In genomic region chr19:2613507-2614295, GRCh38 we compare ENCODE assay signal across 8 cellular contexts.
DNase-seq lines count a peak whose midpoint lies in the region; ATAC-seq and TF ChIP-seq lines count a peak whose summit lies in the region.

No MANE protein-coding gene starts in this region.

- H3K27ac ChIP-seq in smooth muscle cell (ENCODE audit: low read depth), result no peak overlapping the region

- H3K27me3 ChIP-seq in smooth muscle cell (ENCODE audit: low read depth), result no peaks in the 10 kb centered on the region

- H3K9ac ChIP-seq in smooth muscle cell (ENCODE audit: low read depth), result no peak overlapping the region

- TF ChIP-seq CTCF in GM12865 (IDR thresholded peaks at IDR 0.05; ENCODE audit: insufficient read depth, low read depth, low read length, missing control alignments), result peak; percentile 92
- peak; percentile 88 for TF ChIP-seq CTCF in smooth muscle cell (IDR thresholded peaks at IDR 0.05; ENCODE audit: borderline replicate concordance, insufficient read depth, poor library complexity, severe bottlenecking)

- H3K4me1 Mint-ChIP-seq in activated T-helper 2 cell treated with anti-CD3 and anti-CD28 coated beads, Interferon-gamma antibody, Interleukin-2, Interleukin-4, amounts not matched to agents 10 μg/mL and 5 μg/mL and 100 μg/mL, durations not matched to agents 14 hours and 24 hours and 36 hours (ENCODE audit: low read depth), result peaks cover 41% of the 10 kb centered on the region

- no peak overlapping the region for H2AFZ ChIP-seq in smooth muscle cell (ENCODE audit: low read depth)

- WGBS in smooth muscle cell (ENCODE audit: low lambda C conversion rate), result 26% methylated on average over 28 of the region's 28 CpGs

- H3K36me3 ChIP-seq in smooth muscle cell (ENCODE audit: low read depth), result no peaks in the 10 kb centered on the region

- no peaks in the 10 kb centered on the region for H3K4me1 ChIP-seq in smooth muscle cell (ENCODE audit: low read depth)

- H3K79me2 ChIP-seq in smooth muscle cell (ENCODE audit: low read depth), result no peaks in the 10 kb centered on the region

- H3K4me2 ChIP-seq in smooth muscle cell, result no peak overlapping the region

- no peaks in the 10 kb centered on the region for H4K20me1 ChIP-seq in smooth muscle cell (ENCODE audit: low read depth)

- peak; percentile 24 for ATAC-seq in Right ventricle myocardium superior (ENCODE audit: poor library complexity)

- no peak overlapping the region for H3K4me3 Mint-ChIP-seq in activated T-helper 2 cell treated with anti-CD3 and anti-CD28 coated beads, Interferon-gamma antibody, Interleukin-2, Interleukin-4, amounts not matched to agents 10 μg/mL and 5 μg/mL and 100 μg/mL, durations not matched to agents 14 hours and 24 hours and 36 hours (ENCODE audit: low read depth)

- DNase-seq in GM12865 (ENCODE audit: low read depth) (peak; percentile 79), NOMO-1 treated with DMSO at 0.1 percent for 48 hours (lab: John Stamatoyannopoulos, UW; ENCODE audit: unreplicated experiment) (peak; percentile 36), Right ventricle myocardium superior (peak; percentile 68), smooth muscle cell (lab: John Stamatoyannopoulos, UW; ENCODE audit: unreplicated experiment) (no peak), foreskin melanocyte (no peak), NCI-H187 (lab: John Stamatoyannopoulos, UW) (no peak), NCI-H2107 (lab: John Stamatoyannopoulos, UW) (no peak)
- peak; percentile 52 for DNase-seq in activated T-helper 2 cell treated with anti-CD3 and anti-CD28 coated beads, Interferon-gamma antibody, Interleukin-2, Interleukin-4, amounts not matched to agents 10 μg/mL and 5 μg/mL and 100 μg/mL, durations not matched to agents 14 hours and 24 hours and 36 hours (ENCODE audit: low spot score)

- intact Hi-C loops in activated T-helper 2 cell treated with anti-CD3 and anti-CD28 coated beads, Interferon-gamma antibody, Interleukin-2, Interleukin-4, amounts not matched to agents 10 μg/mL and 5 μg/mL and 100 μg/mL, durations not matched to agents 14 hours and 24 hours and 36 hours (cut with micrococcal nuclease), result loop anchor here (5.0 kb wide), 1 partner anchor 61 kb away; no protein-coding TSS in a partner anchor
- intact Hi-C loops in Right ventricle myocardium superior (cut with DNase I), result no loop called here

- no peaks in the 10 kb centered on the region for H3K9me3 ChIP-seq in smooth muscle cell (replicated peaks; ENCODE audit: low read depth)

- no peaks in the 10 kb centered on the region for H3K9me3 Mint-ChIP-seq in activated T-helper 2 cell treated with anti-CD3 and anti-CD28 coated beads, Interferon-gamma antibody, Interleukin-2, Interleukin-4, amounts not matched to agents 10 μg/mL and 5 μg/mL and 100 μg/mL, durations not matched to agents 14 hours and 24 hours and 36 hours

- no peaks in the 10 kb centered on the region for H3K36me3 Mint-ChIP-seq in activated T-helper 2 cell treated with anti-CD3 and anti-CD28 coated beads, Interferon-gamma antibody, Interleukin-2, Interleukin-4, amounts not matched to agents 10 μg/mL and 5 μg/mL and 100 μg/mL, durations not matched to agents 14 hours and 24 hours and 36 hours (ENCODE audit: low read depth)

- H3K27me3 Mint-ChIP-seq in activated T-helper 2 cell treated with anti-CD3 and anti-CD28 coated beads, Interferon-gamma antibody, Interleukin-2, Interleukin-4, amounts not matched to agents 10 μg/mL and 5 μg/mL and 100 μg/mL, durations not matched to agents 14 hours and 24 hours and 36 hours (ENCODE audit: low read depth), result peaks cover 5% of the 10 kb centered on the region

- H3K27ac Mint-ChIP-seq in activated T-helper 2 cell treated with anti-CD3 and anti-CD28 coated beads, Interferon-gamma antibody, Interleukin-2, Interleukin-4, amounts not matched to agents 10 μg/mL and 5 μg/mL and 100 μg/mL, durations not matched to agents 14 hours and 24 hours and 36 hours, result no peak overlapping the region

- H3K4me3 ChIP-seq in GM12865 (ENCODE audit: low read depth, low read length) (no peak overlapping the region), smooth muscle cell (no peak overlapping the region)

- H3F3A ChIP-seq in smooth muscle cell (ENCODE audit: low read depth), result peaks cover 8% of the 10 kb centered on the region

Comparison
In these comparisons a context has a peak if more than half of its experiments do, and no peak if none do; other contexts are left out.
1. DNase-seq: peak in GM12865 (single experiment), NOMO-1 treated with DMSO at 0.1 percent for 48 hours (single experiment), activated T-helper 2 cell treated with anti-CD3 and anti-CD28 coated beads, Interferon-gamma antibody, Interleukin-2, Interleukin-4, amounts not matched to agents 10 μg/mL and 5 μg/mL and 100 μg/mL, durations not matched to agents 14 hours and 24 hours and 36 hours (single experiment) and Right ventricle myocardium superior (single experiment); none in smooth muscle cell (single experiment), foreskin melanocyte (single experiment), NCI-H187 (0 of 2) and NCI-H2107 (single experiment).